1 cellular context compared by ENCODE assay signal in genomic region chr5:72307968-72308852, GRCh38.
TF ChIP-seq lines count a peak whose summit lies in the region.

No MANE protein-coding gene starts in this region.

TF ChIP-seq in HepG2, 621 proteins besides CTCF, POLR2A, EP300 and RAD21 (continued from another document and continues in another):
- peak; percentile 23; the same call in 1 of the 2 replicates for TF ChIP-seq ZHX2 (IDR thresholded peaks at IDR 0.05; ENCODE audit: low read depth)
- TF ChIP-seq ZHX2 (CRISPR knock-in tag; IDR thresholded peaks at IDR 0.05; ENCODE audit: borderline replicate concordance): no peak
- TF ChIP-seq IKZF4 (CRISPR knock-in tag; IDR thresholded peaks at IDR 0.05; ENCODE audit: borderline replicate concordance, low read depth, not compliant biosample characterization): peak; percentile 89
- peak; percentile 93 for TF ChIP-seq ZNF543 (CRISPR knock-in tag; IDR thresholded peaks at IDR 0.05)
- TF ChIP-seq MIXL1 (CRISPR knock-in tag; IDR thresholded peaks at IDR 0.05): peak; percentile 13; the same call in 1 of the 2 replicates
- TF ChIP-seq HMGXB3 (CRISPR knock-in tag; IDR thresholded peaks at IDR 0.05; ENCODE audit: borderline replicate concordance): peak; percentile 81; the same call in 1 of the 2 replicates
- peak; percentile 65; the same call in 1 of the 2 replicates for TF ChIP-seq GFI1 (CRISPR knock-in tag; IDR thresholded peaks at IDR 0.05; ENCODE audit: borderline replicate concordance)
- TF ChIP-seq AHR (CRISPR knock-in tag; IDR thresholded peaks at IDR 0.05): no peak; the same call in 1 of the 2 replicates
- 0 out of 2 replicates have a peak, but pooled peaks have one; percentile 22 for TF ChIP-seq GATA4 (IDR thresholded peaks at IDR 0.05; ENCODE audit: borderline replicate concordance, low read depth)
- peak; percentile 87 for TF ChIP-seq ZNF574 (CRISPR knock-in tag; IDR thresholded peaks at IDR 0.05)
- TF ChIP-seq NAIF1 (CRISPR knock-in tag; IDR thresholded peaks at IDR 0.05; ENCODE audit: borderline replicate concordance): no peak; the same call in 1 of the 2 replicates
- peak; percentile 95 for TF ChIP-seq ZSCAN31 (CRISPR knock-in tag; IDR thresholded peaks at IDR 0.05; ENCODE audit: low read depth)
- TF ChIP-seq SYNCRIP (IDR thresholded peaks at IDR 0.05; ENCODE audit: insufficient read depth, low read depth, low read length): no peak
- peak; percentile 79 for TF ChIP-seq ZNF761 (CRISPR knock-in tag; conservative IDR thresholded peaks at IDR 0.05)
- TF ChIP-seq ZNF768 (CRISPR knock-in tag; IDR thresholded peaks at IDR 0.05): peak; percentile 73; the same call in 1 of the 2 replicates
- TF ChIP-seq STAG1 (CRISPR knock-in tag; IDR thresholded peaks at IDR 0.05): peak; percentile 85
- TF ChIP-seq TOPORS (CRISPR knock-in tag; IDR thresholded peaks at IDR 0.05): peak; percentile 99
- TF ChIP-seq HOXA7 (CRISPR knock-in tag; IDR thresholded peaks at IDR 0.05): 0 out of 2 replicates have a peak, but pooled peaks have one; percentile 75
- peak in 1 of 2 experiments; percentile 65; a peak in 1 of 4 replicates for TF ChIP-seq KLF16 (CRISPR knock-in tag; IDR thresholded peaks at IDR 0.05)
- TF ChIP-seq MZF1 (CRISPR knock-in tag; IDR thresholded peaks at IDR 0.05; ENCODE audit: borderline replicate concordance): no peak
- TF ChIP-seq ZNF367 (CRISPR knock-in tag; IDR thresholded peaks at IDR 0.05; ENCODE audit: borderline replicate concordance): no peak
- TF ChIP-seq ZNF552 (CRISPR knock-in tag; IDR thresholded peaks at IDR 0.05; ENCODE audit: borderline replicate concordance): no peak
- no peak for TF ChIP-seq ATAD3A (CRISPR knock-in tag; IDR thresholded peaks at IDR 0.05)
- TF ChIP-seq HIVEP1 (CRISPR knock-in tag; IDR thresholded peaks at IDR 0.05): peak; percentile 91
- TF ChIP-seq THYN1 (CRISPR knock-in tag; IDR thresholded peaks at IDR 0.05; ENCODE audit: borderline replicate concordance, low read depth): peak; percentile 81; the same call in 1 of the 2 replicates
- TF ChIP-seq ZZZ3 (CRISPR knock-in tag; IDR thresholded peaks at IDR 0.05; ENCODE audit: borderline replicate concordance): peak; percentile 91
- peak; percentile 53; the same call in 1 of the 2 replicates for TF ChIP-seq ZNF589 (CRISPR knock-in tag; conservative IDR thresholded peaks at IDR 0.05)
- TF ChIP-seq RARA (CRISPR knock-in tag; IDR thresholded peaks at IDR 0.05): no peak; the same call in 1 of the 2 replicates
- no peak for TF ChIP-seq RORA (CRISPR knock-in tag; IDR thresholded peaks at IDR 0.05)
- TF ChIP-seq PTBP1 (IDR thresholded peaks at IDR 0.05; ENCODE audit: low read depth, low read length, poor library complexity, severe bottlenecking): no peak
- TF ChIP-seq TCF7 (IDR thresholded peaks at IDR 0.05; ENCODE audit: low read depth): no peak
- TF ChIP-seq IKZF5 (CRISPR knock-in tag; IDR thresholded peaks at IDR 0.05): peak; percentile 49; the same call in 1 of the 2 replicates
- TF ChIP-seq ZNF407 (CRISPR knock-in tag; IDR thresholded peaks at IDR 0.05; ENCODE audit: not compliant biosample characterization): peak; percentile 87
- TF ChIP-seq SIX1 (CRISPR knock-in tag; IDR thresholded peaks at IDR 0.05; ENCODE audit: borderline replicate concordance): no peak
- peak; percentile 77; the same call in 1 of the 2 replicates for TF ChIP-seq WIZ (CRISPR knock-in tag; IDR thresholded peaks at IDR 0.05)
- TF ChIP-seq HCFC1 (IDR thresholded peaks at IDR 0.05; ENCODE audit: low read depth, low read length): no peak
